Comparison of ENCODE assay signal across 1 cellular context in genomic region chr1:154324669-154325582, GRCh38.
TF ChIP-seq lines count a peak whose summit lies in the region.

Gene ATP8B2, plus strand, starts transcription at chr1:154325525. Its CDS starts 2,617 bp downstream, at chr1:154328142.

TF ChIP-seq in K562, 482 proteins besides CTCF, POLR2A, EP300 and RAD21 (continued from another document and continues in another):
- TF ChIP-seq ZNF407 (IDR thresholded peaks at IDR 0.05; ENCODE audit: low read depth) (no peak), MBD2 (IDR thresholded peaks at IDR 0.05; ENCODE audit: borderline replicate concordance, low read depth) (peak; percentile 5; the same call in 1 of the 2 replicates), KLF16 (IDR thresholded peaks at IDR 0.05) (0 out of 2 replicates have a peak, but pooled peaks have one; percentile 36), MAZ (CRISPR knock-in tag; conservative IDR thresholded peaks at IDR 0.05 in 1 of 2, IDR thresholded peaks at IDR 0.05 in 1 of 2) (peak; percentile 79 to 89), ZC3H4 (CRISPR knock-in tag; IDR thresholded peaks at IDR 0.05; ENCODE audit: borderline replicate concordance) (no peak), MTA3 (IDR thresholded peaks at IDR 0.05; ENCODE audit: borderline replicate concordance) (0 out of 2 replicates have a peak, but pooled peaks have one; percentile 47), RB1 (IDR thresholded peaks at IDR 0.05; ENCODE audit: low read depth) (peak; percentile 65; the same call in 1 of the 2 replicates), ETS1 (conservative IDR thresholded peaks at IDR 0.05; ENCODE audit: control insufficient read depth, low read depth, low read length) (no peak), HCFC1 (IDR thresholded peaks at IDR 0.05; ENCODE audit: low read depth, low read length) (peak; percentile 56), BRF2 (IDR thresholded peaks at IDR 0.05; ENCODE audit: borderline replicate concordance, insufficient read depth, insufficient read length) (no peak), NFIX (CRISPR knock-in tag; IDR thresholded peaks at IDR 0.05; ENCODE audit: low read depth) (no peak), RCOR1 (IDR thresholded peaks at IDR 0.05; ENCODE audit: borderline replicate concordance in 1 of 2, low read depth in 2 of 2, low read length in 2 of 2) (peak; percentile 71 to 75; a peak in 3 of 4 replicates), ATF7 (IDR thresholded peaks at IDR 0.05) (0 out of 2 replicates have a peak, but pooled peaks have one; percentile 12), TEAD1 (CRISPR knock-in tag; IDR thresholded peaks at IDR 0.05) (peak in 1 of 2 experiments; percentile 95; a peak in 2 of 4 replicates), ZBTB33 (CRISPR knock-in tag; IDR thresholded peaks at IDR 0.05) (peak; percentile 86), SAP30 (IDR thresholded peaks at IDR 0.05; ENCODE audit: borderline replicate concordance, insufficient read depth, low read depth, low read length, poor library complexity, severe bottlenecking) (peak; percentile 19), ZNF280A (IDR thresholded peaks at IDR 0.05; ENCODE audit: low read depth, partially characterized antibody) (no peak), CTCFL (IDR thresholded peaks at IDR 0.05; ENCODE audit: borderline replicate concordance, insufficient read depth, low read depth, low read length, poor library complexity, severe bottlenecking) (peak; percentile 35), TGIF2 (CRISPR knock-in tag; IDR thresholded peaks at IDR 0.05) (no peak), ZNF511 (CRISPR knock-in tag; IDR thresholded peaks at IDR 0.05) (no peak), MYC (IDR thresholded peaks at IDR 0.05; ENCODE audit: low read depth, low read length) (0 out of 2 replicates have a peak, but pooled peaks have one; percentile 35), MYC (CRISPR knock-in tag; IDR thresholded peaks at IDR 0.05; ENCODE audit: borderline replicate concordance, low read depth) (no peak), BACH1 (tag; IDR thresholded peaks at IDR 0.05) (no peak), DLX4 (CRISPR knock-in tag; IDR thresholded peaks at IDR 0.05) (no peak), HMG20B (CRISPR knock-in tag; IDR thresholded peaks at IDR 0.05) (no peak), TSHZ1 (CRISPR knock-in tag; IDR thresholded peaks at IDR 0.05) (no peak), DEAF1 (CRISPR knock-in tag; IDR thresholded peaks at IDR 0.05) (no peak; the same call in 1 of the 2 replicates), ZNF695 (CRISPR knock-in tag; IDR thresholded peaks at IDR 0.05) (no peak)
